In genomic region chr10:72834183-72834825, GRCh38 we compare ENCODE assay signal across 8 cellular contexts. TPM values are rescaled to one million over a fixed set of nuclear protein-coding genes. Genes with fewer than 3 reads are reported as not detected.
DNase-seq lines count a peak whose midpoint lies in the region; ATAC-seq, FAIRE-seq and TF ChIP-seq lines count a peak whose summit lies in the region.

No MANE protein-coding gene starts in this region.

- no peaks in the 10 kb centered on the region for H3K79me2 ChIP-seq in OCI-LY7 (ENCODE audit: insufficient read depth, low read depth, low read length)

- H3K27ac ChIP-seq in OCI-LY7 (ENCODE audit: low read depth, low read length, poor library complexity, severe bottlenecking), result no peak overlapping the region
- no peak overlapping the region for H3K27ac ChIP-seq in body of pancreas
- no peak overlapping the region for H3K27ac ChIP-seq in iPS DF 6.9 (ENCODE audit: low read length)

- peak; percentile 52 for DNase-seq in DMS53 treated with DMSO at 0.1 percent for 48 hours (lab: John Stamatoyannopoulos, UW; ENCODE audit: unreplicated experiment)
- DNase-seq in HS-5 (ENCODE audit: low read depth), result peak; percentile 28
- DNase-seq in OCI-LY7 (ENCODE audit: low spot score), result peak; percentile 60
- peak; percentile 42 to 68 (median 52) for DNase-seq in body of pancreas
- peak; percentile 16 for DNase-seq in iPS DF 6.9 (ENCODE audit: low read depth, low spot score)
- peak; percentile 7 for DNase-seq in stimulated activated CD4-positive, alpha-beta T cell treated with anti-CD3 and anti-CD28 coated beads, Interleukin-1b, Interleukin-23, amount 100 ng/mL, for 48 hours
- DNase-seq in GM12892 (ENCODE audit: insufficient read length), result no peak

- H3K36me3 ChIP-seq in OCI-LY7 (ENCODE audit: insufficient read depth, low read length), result no peaks in the 10 kb centered on the region
- no peaks in the 10 kb centered on the region for H3K36me3 ChIP-seq in body of pancreas (replicated peaks in 1 of 2; ENCODE audit: insufficient read depth in 1 of 2, low read depth in 2 of 2)
- H3K36me3 ChIP-seq in iPS DF 6.9 (ENCODE audit: control insufficient read depth, insufficient read depth, low read length), result no peaks in the 10 kb centered on the region; the same call in 1 of the 2 replicates

- intact Hi-C loops in OCI-LY7 (cut with micrococcal nuclease; ENCODE audit: unreplicated experiment) (loop anchor here (1.0 to 10.0 kb wide), 2 partner anchors 140 to 470 kb away; partner anchors contain the start of gene MCU), body of pancreas (cut with DNase I) (loop anchor here (5.0 kb wide), 1 partner anchor 467 kb away; no protein-coding TSS in a partner anchor)

- WGBS in body of pancreas, 2 donors, result 59 to 60% methylated on average over 5 of the region's 5 CpGs
- no CpG with 5 or more reads among the region's 5 CpGs for WGBS in iPS DF 6.9 (ENCODE audit: insufficient coverage, insufficient read length)

- CTCF ChIA-PET in OCI-LY7 (lab: Charles Lee; ENCODE audit: unreplicated experiment), result no interaction called here

- H3K4me2 ChIP-seq in OCI-LY7 (ENCODE audit: low read length), result no peak overlapping the region

- no TSS peak for BruUV-seq in OCI-LY7 (replicated peaks; lab: Mats Ljungman, UMichigan)

- no peaks in the 10 kb centered on the region for H3K27me3 ChIP-seq in body of pancreas
- H3K27me3 ChIP-seq in iPS DF 6.9 (ENCODE audit: control insufficient read depth, insufficient read depth, low read length), result no peaks in the 10 kb centered on the region; the same call in 1 of the 2 replicates

- no peaks in the 10 kb centered on the region for H3K4me1 ChIP-seq in OCI-LY7 (ENCODE audit: insufficient read depth, low read length, poor library complexity, severe bottlenecking)
- H3K4me1 ChIP-seq in body of pancreas, result peaks cover 15% of the 10 kb centered on the region
- no peaks in the 10 kb centered on the region; the same call in 1 of the 2 replicates for H3K4me1 ChIP-seq in iPS DF 6.9 (ENCODE audit: control insufficient read depth, insufficient read depth, low read length)

- no peak for FAIRE-seq in GM12892 (lab: Jason Lieb, UNC)

- TF ChIP-seq POLR2A in body of pancreas (IDR thresholded peaks at IDR 0.05) (no peak), GM12892 (IDR thresholded peaks at IDR 0.05; ENCODE audit: low read depth, low read length) (no peak)

- H3K4me3 ChIP-seq in OCI-LY7 (ENCODE audit: low read depth, low read length, poor library complexity, severe bottlenecking) (no peak overlapping the region), body of pancreas (no peak overlapping the region), iPS DF 6.9 (ENCODE audit: low read length) (no peak overlapping the region)

- H3K9me3 ChIP-seq in OCI-LY7 (ENCODE audit: low read length) (no peaks in the 10 kb centered on the region), body of pancreas (no peaks in the 10 kb centered on the region), iPS DF 6.9 (ENCODE audit: control insufficient read depth, insufficient read depth, low read length) (no peaks in the 10 kb centered on the region)

- TF ChIP-seq CTCF in OCI-LY7 (conservative IDR thresholded peaks at IDR 0.05; ENCODE audit: low read length) (peak; percentile 86), body of pancreas (IDR thresholded peaks at IDR 0.05) (peak in 6 of 7 experiments; percentile 36 to 82 (median 74))

- POLR2A ChIA-PET in OCI-LY7 (lab: Charles Lee), result interaction anchor here (0.6 to 0.7 kb wide), 2 partner anchors 80 to 475 kb away, joined by 3 read pairs; no protein-coding TSS in a partner anchor

- no peaks in the 10 kb centered on the region for H3K9me2 ChIP-seq in OCI-LY7 (ENCODE audit: insufficient read depth, low read length)

- ATAC-seq in body of pancreas (peak; percentile 70), HG02938 (IDR thresholded peaks at IDR 0.05; ENCODE audit: unreplicated experiment) (no peak)

- no peak overlapping the region for H2AFZ ChIP-seq in OCI-LY7 (ENCODE audit: low read length)

- no peaks in the 10 kb centered on the region for H4K20me1 ChIP-seq in OCI-LY7 (ENCODE audit: insufficient read depth, low read length)

RNA-seq across cellular contexts. Expression of gene OIT3, which starts 59.2 kb away (rescaled TPM):
- total RNA-seq in OCI-LY7 (2014; rRNA removed; shearing (Covaris generic)), result not detected in 2 replicates
- total RNA-seq in OCI-LY7 (2022), result not detected in 2 replicates
- total RNA-seq in body of pancreas, result not detected
- not detected for polyA plus RNA-seq in GM12892 (2012; ENCODE audit: missing spikeins)
